29 cellular contexts compared by ENCODE assay signal in the genomic region with DNA sequence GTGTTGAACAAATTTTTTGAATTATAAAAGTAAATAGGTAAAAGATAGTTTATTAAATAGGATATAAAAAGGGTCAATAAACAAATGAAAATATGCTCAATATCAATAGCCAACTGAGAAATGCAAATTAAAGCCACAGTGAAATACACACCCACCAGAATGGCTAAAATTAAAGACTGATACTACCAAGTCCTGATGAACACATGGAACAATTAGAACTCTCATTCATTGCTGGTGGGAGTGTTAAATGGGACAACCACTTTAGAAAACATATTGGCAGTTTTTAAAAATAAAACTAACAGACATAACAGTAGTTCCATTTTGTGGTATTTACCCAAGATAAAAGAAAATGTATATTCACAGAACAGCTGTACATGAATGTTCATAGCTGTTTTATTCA.
"Had no signal": no experiment of that assay in that cellular context is flagged by ENCODE, and none has a peak within 500 bp of the region (broad histone marks: within the 10 kb centered on the region; RNA-seq: fewer than 3 reads in every experiment).

No MANE protein-coding gene starts in this region.

- ATAC-seq: effector memory CD8-positive, alpha-beta T cell; esophagus mucosa; foreskin keratinocyte; gastrocnemius medialis; gastroesophageal sphincter; heart left ventricle; heart right ventricle had no signal

- H3K4me3 Mint-ChIP-seq: dendritic cell treated with granulocyte-macrophage colony-stimulating factor and Interleukin-4, amounts not matched to agents 40 ng/mL and 50 ng/mL, for 4 days; effector memory CD8-positive, alpha-beta T cell; endodermal cell had no signal

- H3K79me2 ChIP-seq: hepatocyte had no signal

- H3K27me3 Mint-ChIP-seq: dendritic cell treated with granulocyte-macrophage colony-stimulating factor and Interleukin-4, amounts not matched to agents 40 ng/mL and 50 ng/mL, for 4 days; effector memory CD8-positive, alpha-beta T cell had no signal

- H3K4me2 ChIP-seq: hepatocyte had no signal

- DNase-seq: cortex of kidney; dermis blood vessel endothelial cell; dorsolateral prefrontal cortex; effector CD4-positive, alpha-beta T cell; effector CD8-positive, alpha-beta T cell; effector memory CD4-positive, alpha-beta T cell; effector memory CD8-positive, alpha-beta T cell; endodermal cell; erythroblast; esophagus squamous epithelium; foreskin fibroblast; foreskin keratinocyte; foreskin melanocyte; gastrocnemius medialis; glutamatergic neuron; head of caudate nucleus; heart left ventricle; heart right ventricle; hippocampal formation had no signal

- H3K27me3 ChIP-seq: dorsolateral prefrontal cortex, esophagus muscularis mucosa, esophagus squamous epithelium, foreskin keratinocyte, gastrocnemius medialis, gastroesophageal sphincter, heart left ventricle, heart right ventricle, hepatocyte had no signal

- H3K27ac ChIP-seq: coronary artery, dorsolateral prefrontal cortex, epithelial cell of prostate, esophagus muscularis mucosa, esophagus squamous epithelium, foreskin keratinocyte, gastrocnemius medialis, gastroesophageal sphincter, heart left ventricle, heart right ventricle, hepatocyte had no signal

- H3K4me3 ChIP-seq: coronary artery, dorsolateral prefrontal cortex, esophagus muscularis mucosa, esophagus squamous epithelium, gastrocnemius medialis, gastroesophageal sphincter, heart left ventricle, heart right ventricle, hepatocyte had no signal

- H3K27ac Mint-ChIP-seq: effector memory CD8-positive, alpha-beta T cell; endodermal cell had no signal

- H2AFZ ChIP-seq: hepatocyte had no signal

- FAIRE-seq: endometrium, endothelial cell of umbilical vein, frontal cortex had no signal

- H3K36me3 ChIP-seq: esophagus muscularis mucosa, esophagus squamous epithelium, gastrocnemius medialis, gastroesophageal sphincter, heart left ventricle, heart right ventricle had no signal

- H3K9me3 Mint-ChIP-seq: dendritic cell treated with granulocyte-macrophage colony-stimulating factor and Interleukin-4, amounts not matched to agents 40 ng/mL and 50 ng/mL, for 4 days; effector memory CD8-positive, alpha-beta T cell; endodermal cell had no signal

- H3K9me3 ChIP-seq: esophagus muscularis mucosa, esophagus squamous epithelium, gastrocnemius medialis, gastroesophageal sphincter, heart left ventricle, heart right ventricle had no signal

- H3K4me1 ChIP-seq: esophagus squamous epithelium, foreskin keratinocyte, gastrocnemius medialis, gastroesophageal sphincter, heart right ventricle had no signal
